13 cellular contexts compared by ENCODE assay signal in genomic region chr3:71461749-71462483, GRCh38.
DNase-seq lines count a peak whose midpoint lies in the region; ATAC-seq and TF ChIP-seq lines count a peak whose summit lies in the region.
"Had no signal": no experiment of that assay in that cellular context is flagged by ENCODE, and none has a peak within 500 bp of the region (broad histone marks: within the 10 kb centered on the region; RNA-seq: fewer than 3 reads in every experiment).

No MANE protein-coding gene starts in this region.

- H3K36me3 Mint-ChIP-seq in T-helper 2 cell treated with Interferon-gamma antibody and Interleukin-4, amounts not matched to agents 5 μg/mL and 100 μg/mL, for 36 hours (ENCODE audit: low read depth), result peaks cover 23% of the 10 kb centered on the region

- no peaks in the 10 kb centered on the region for H3K79me2 ChIP-seq in PC-3 (ENCODE audit: low read length)

- no TSS peak for BruUV-seq in PC-3 (replicated peaks; lab: Mats Ljungman, UMichigan)

- H3K4me3 ChIP-seq in PC-3 (ENCODE audit: low read length), result no peak overlapping the region
- H3K4me3 ChIP-seq in aorta (ENCODE audit: low read length in 2 of 2), result no peak overlapping the region

- H3K27me3 Mint-ChIP-seq in T-helper 2 cell treated with Interferon-gamma antibody and Interleukin-4, amounts not matched to agents 5 μg/mL and 100 μg/mL, for 36 hours (ENCODE audit: low read depth), result no peaks in the 10 kb centered on the region
- H3K27me3 Mint-ChIP-seq: memory B cell had no signal

- H3K9me3 ChIP-seq in PC-3 (ENCODE audit: low read length) (no peaks in the 10 kb centered on the region), aorta (ENCODE audit: control insufficient read depth, low read length) (no peaks in the 10 kb centered on the region)

- CTCF ChIA-PET in PC-3 (lab: Charles Lee), result interaction anchor here (0.6 to 0.7 kb wide), 3 partner anchors 9 to 413 kb away, joined by 3 to 5 read pairs (median 5); no protein-coding TSS in a partner anchor

- intact Hi-C loops in PC-3 (cut with micrococcal nuclease), result loop anchor here (2.0 to 10.0 kb wide), 3 partner anchors 17 to 223 kb away; no protein-coding TSS in a partner anchor
- intact Hi-C loops in aorta (cut with DNase I), result no loop called here

- H3K9me2 ChIP-seq in PC-3 (replicated peaks; ENCODE audit: low read length), result no peaks in the 10 kb centered on the region

- POLR2A ChIA-PET in PC-3 (lab: Charles Lee; ENCODE audit: unreplicated experiment), result interaction anchor here (0.6 kb wide), 1 partner anchor 409 kb away, joined by 3 read pairs; no protein-coding TSS in a partner anchor

- no peaks in the 10 kb centered on the region for H4K20me1 ChIP-seq in PC-3 (ENCODE audit: low read length)

- H3K9me3 Mint-ChIP-seq in T-helper 2 cell treated with Interferon-gamma antibody and Interleukin-4, amounts not matched to agents 5 μg/mL and 100 μg/mL, for 36 hours, result no peaks in the 10 kb centered on the region
- H3K9me3 Mint-ChIP-seq: endodermal cell, memory B cell had no signal

- H3K36me3 ChIP-seq in PC-3 (ENCODE audit: low read depth, low read length) (no peaks in the 10 kb centered on the region), aorta (ENCODE audit: control insufficient read depth in 1 of 2, insufficient read depth in 2 of 2, low read length in 1 of 2) (no peaks in the 10 kb centered on the region)

- peak overlapping the region; percentile 47; the same call in 1 of the 2 replicates for H2AFZ ChIP-seq in PC-3 (ENCODE audit: low read length)

- no peak overlapping the region for H3K4me3 Mint-ChIP-seq in T-helper 2 cell treated with Interferon-gamma antibody and Interleukin-4, amounts not matched to agents 5 μg/mL and 100 μg/mL, for 36 hours
- H3K4me3 Mint-ChIP-seq: endodermal cell, memory B cell had no signal

- no peak for DNase-seq in T-helper 2 cell treated with Interferon-gamma antibody and Interleukin-4, amounts not matched to agents 5 μg/mL and 100 μg/mL, for 36 hours (ENCODE audit: low spot score)
- DNase-seq in T-helper 2 cell, result no peak
- peak; percentile 66 for DNase-seq in PC-3
- no peak for DNase-seq in epithelial cell of prostate (ENCODE audit: low read depth, low spot score)
- DNase-seq in renal cortical epithelial cell (ENCODE audit: low read depth), result peak; percentile 71
- no peak for DNase-seq in cerebellum (ENCODE audit: low spot score)
- no peak for DNase-seq in aorta
- DNase-seq: 8988T; activated CD4-positive, alpha-beta T cell treated with anti-CD3 and anti-CD28 coated beads, Interleukin-2, amount 50 U/mL, for 1 hour; endodermal cell; NCI-H187 treated with DMSO at 0.1 percent for 48 hours had no signal

- 92 to 95% methylated on average over 9 of the region's 9 CpGs for WGBS in aorta, 2 donors

- H3K27me3 ChIP-seq in PC-3 (ENCODE audit: low read length) (no peaks in the 10 kb centered on the region), aorta (ENCODE audit: control insufficient read depth in 1 of 2, insufficient read depth in 2 of 2, low read length in 1 of 2) (no peaks in the 10 kb centered on the region)

- peak overlapping the region; percentile 83 for H3K27ac Mint-ChIP-seq in T-helper 2 cell treated with Interferon-gamma antibody and Interleukin-4, amounts not matched to agents 5 μg/mL and 100 μg/mL, for 36 hours
- H3K27ac Mint-ChIP-seq: endodermal cell, memory B cell had no signal

- ATAC-seq in PC-3, result peak; percentile 59
- no peak for ATAC-seq in aorta (ENCODE audit: low FRiP score)
- ATAC-seq in GM21360 (IDR thresholded peaks at IDR 0.05; ENCODE audit: unreplicated experiment), result no peak

- H3K4me1 Mint-ChIP-seq in T-helper 2 cell treated with Interferon-gamma antibody and Interleukin-4, amounts not matched to agents 5 μg/mL and 100 μg/mL, for 36 hours (ENCODE audit: low read depth), result peaks cover 38% of the 10 kb centered on the region

- H3F3A ChIP-seq in PC-3 (ENCODE audit: low read length, unreplicated experiment), result no peaks in the 10 kb centered on the region

- TF ChIP-seq CTCF in PC-3 (conservative IDR thresholded peaks at IDR 0.05; ENCODE audit: low read depth, low read length), result no peak

- peak overlapping the region; percentile 54 for H3K4me2 ChIP-seq in PC-3 (ENCODE audit: low read length)

- peak overlapping the region; percentile 10; the same call in 1 of the 2 replicates for H3K27ac ChIP-seq in PC-3 (ENCODE audit: low read length)
- peak overlapping the region; percentile 84 for H3K27ac ChIP-seq in epithelial cell of prostate
- H3K27ac ChIP-seq in aorta (ENCODE audit: low read depth in 1 of 2, low read length in 2 of 2), result no peak overlapping the region

- H3K4me1 ChIP-seq in PC-3 (ENCODE audit: insufficient read depth, low read length) (peaks cover 39% of the 10 kb centered on the region), aorta (ENCODE audit: control insufficient read depth in 1 of 2, insufficient read depth in 2 of 2, low read length in 2 of 2) (peaks cover 0 to 3% of the 10 kb centered on the region in 2 donors)

- no peak overlapping the region for H3K9ac ChIP-seq in PC-3 (ENCODE audit: low read length)

Comparison
In these comparisons a context has a peak if more than half of its experiments do, and no peak if none do; other contexts are left out.
1. DNase-seq: peak in PC-3 (single experiment) and renal cortical epithelial cell (single experiment); none in T-helper 2 cell treated with Interferon-gamma antibody and Interleukin-4, amounts not matched to agents 5 μg/mL and 100 μg/mL, for 36 hours (single experiment), T-helper 2 cell (0 of 5), epithelial cell of prostate (single experiment), cerebellum (single experiment) and aorta (0 of 2).
2. H3K27ac ChIP-seq: peak in PC-3 (single experiment) and epithelial cell of prostate (single experiment); none in aorta (0 of 2).